9 cellular contexts compared by ENCODE assay signal in genomic region chr16:56600398-56600999, GRCh38. TPM values are rescaled to one million over a fixed set of nuclear protein-coding genes. Genes with fewer than 3 reads are reported as not detected.
DNase-seq lines count a peak whose midpoint lies in the region; ATAC-seq and FAIRE-seq lines count a peak whose summit lies in the region.
"Had no signal": no experiment of that assay in that cellular context is flagged by ENCODE, and none has a peak within 500 bp of the region (broad histone marks: within the 10 kb centered on the region; RNA-seq: fewer than 3 reads in every experiment).

No MANE protein-coding gene starts in this region.

- peak; percentile 72 for ATAC-seq in activated CD8-positive, alpha-beta T cell treated with anti-CD3 and anti-CD28 coated beads, Interleukin-2, amount 10 ng/mL, durations not matched to agents 7 days and 5 days
- peak; percentile 14 to 65 for ATAC-seq in left cardiac atrium
- ATAC-seq in HG03135 (IDR thresholded peaks at IDR 0.05; ENCODE audit: unreplicated experiment), result no peak
- ATAC-seq in GM18511 (IDR thresholded peaks at IDR 0.05; ENCODE audit: unreplicated experiment), result no peak

- no peaks in the 10 kb centered on the region for H3K9me3 ChIP-seq in small intestine (ENCODE audit: control insufficient read depth, low read depth)

- FAIRE-seq in small intestine (lab: Jason Lieb, UNC), result no peak

- H3K4me3 Mint-ChIP-seq in activated CD8-positive, alpha-beta T cell treated with anti-CD3 and anti-CD28 coated beads, Interleukin-2, amount 10 ng/mL, durations not matched to agents 7 days and 5 days, result no peak overlapping the region

- peak; percentile 25 for DNase-seq in stimulated activated CD4-positive, alpha-beta T cell treated with anti-CD3 and anti-CD28 coated beads, Interleukin-1b, Interleukin-23, amount 100 ng/mL, for 48 hours
- no peak for DNase-seq in stimulated activated CD4-positive, alpha-beta T cell treated with anti-CD3 and anti-CD28 coated beads, Interleukin-2, amount 100 ng/mL, for 48 hours
- DNase-seq in NCI-H1105 (lab: John Stamatoyannopoulos, UW), result peak; percentile 25
- peak; percentile 60 for DNase-seq in activated CD8-positive, alpha-beta T cell treated with anti-CD3 and anti-CD28 coated beads, Interleukin-2, amount 10 ng/mL, durations not matched to agents 7 days and 5 days
- DNase-seq in left cardiac atrium, result no peak
- peak; percentile 55 for DNase-seq in small intestine

- no peaks in the 10 kb centered on the region for H3K4me1 ChIP-seq in small intestine (ENCODE audit: control insufficient read depth in 2 of 2, insufficient read depth in 1 of 2, low read depth in 1 of 2, low read length in 1 of 2)

- CTCF ChIA-PET in activated CD8-positive, alpha-beta T cell treated with anti-CD3 and anti-CD28 coated beads, Interleukin-2, amount 10 ng/mL, durations not matched to agents 7 days and 5 days (lab: Charles Lee), result interaction anchor here (0.7 to 4.2 kb wide), 23 partner anchors 8 to 186 kb away, joined by 3 to 31 read pairs (median 4); partner anchors contain the start of gene MT1E

- H3K36me3 Mint-ChIP-seq in activated CD8-positive, alpha-beta T cell treated with anti-CD3 and anti-CD28 coated beads, Interleukin-2, amount 10 ng/mL, durations not matched to agents 7 days and 5 days (ENCODE audit: low read depth), result no peaks in the 10 kb centered on the region

- POLR2A ChIA-PET in activated CD8-positive, alpha-beta T cell treated with anti-CD3 and anti-CD28 coated beads, Interleukin-2, amount 10 ng/mL, durations not matched to agents 7 days and 5 days (lab: Charles Lee), result interaction anchor here (0.7 to 1.8 kb wide), 3 partner anchors 10 to 25 kb away, joined by 3 to 4 read pairs (median 3); partner anchors contain the start of gene MT1E

- no peaks in the 10 kb centered on the region for H3K27me3 ChIP-seq in small intestine (ENCODE audit: control insufficient read depth in 2 of 2, insufficient read depth in 2 of 2, low read length in 2 of 2)

- 23 to 35% (median 33%) methylated on average over 8 of the region's 8 CpGs for WGBS in small intestine, 3 donors

- H3K27me3 Mint-ChIP-seq in activated CD8-positive, alpha-beta T cell treated with anti-CD3 and anti-CD28 coated beads, Interleukin-2, amount 10 ng/mL, durations not matched to agents 7 days and 5 days (ENCODE audit: low read depth), result peaks cover 16% of the 10 kb centered on the region

- H3K4me3 ChIP-seq in small intestine (ENCODE audit: low read depth in 1 of 2, low read length in 2 of 2), result no peak overlapping the region

- no peak overlapping the region for H3K27ac ChIP-seq in small intestine (ENCODE audit: low read depth in 1 of 2, low read length in 1 of 2)

- H3K27ac Mint-ChIP-seq in activated CD8-positive, alpha-beta T cell treated with anti-CD3 and anti-CD28 coated beads, Interleukin-2, amount 10 ng/mL, durations not matched to agents 7 days and 5 days, result no peak overlapping the region

- no peaks in the 10 kb centered on the region for H3K9me3 Mint-ChIP-seq in activated CD8-positive, alpha-beta T cell treated with anti-CD3 and anti-CD28 coated beads, Interleukin-2, amount 10 ng/mL, durations not matched to agents 7 days and 5 days (ENCODE audit: insufficient read depth)

- peaks cover 7% of the 10 kb centered on the region for H3K4me1 Mint-ChIP-seq in activated CD8-positive, alpha-beta T cell treated with anti-CD3 and anti-CD28 coated beads, Interleukin-2, amount 10 ng/mL, durations not matched to agents 7 days and 5 days (ENCODE audit: low read depth)

- intact Hi-C loops in left cardiac atrium (cut with DNase I), result loop anchor here (5.0 kb wide), 3 partner anchors 82 to 102 kb away; partner anchors contain the start of gene MT1X (in 1 of the 2)

- no peaks in the 10 kb centered on the region for H3K36me3 ChIP-seq in small intestine (ENCODE audit: control insufficient read depth in 2 of 2, insufficient read depth in 2 of 2, low read length in 2 of 2)

RNA-seq across cellular contexts. Expression of gene MT2A, which starts 7.9 kb away (rescaled TPM):
- total RNA-seq in activated CD8-positive, alpha-beta T cell treated with anti-CD3 and anti-CD28 coated beads, Interleukin-2, amount 10 ng/mL, durations not matched to agents 7 days and 5 days, result 100 to 1,000 TPM; 186 to 210 TPM
- 100 to 1,000 TPM; 147 to 411 TPM for total RNA-seq in left cardiac atrium
- polyA plus RNA-seq in small intestine, result 100 to 1,000 TPM; 133 to 464 (median 153) TPM

RNA-seq across cellular contexts. Expression of gene MT3, which starts 11.2 kb away (rescaled TPM):
- total RNA-seq in activated CD8-positive, alpha-beta T cell treated with anti-CD3 and anti-CD28 coated beads, Interleukin-2, amount 10 ng/mL, durations not matched to agents 7 days and 5 days, result 1 to 10 TPM; 6.2 to 7.5 TPM
- total RNA-seq in left cardiac atrium, result 10 to 100 TPM in 1 of 2 donors, 1 to 10 TPM in 1; 8.2 to 11.5 TPM
- 1 to 10 TPM in 1 of 3 donors, not detected in 2; 5.4 TPM for polyA plus RNA-seq in small intestine
- total RNA-seq: dermis microvascular lymphatic vessel endothelial cell had no signal

RNA-seq across cellular contexts. Expression of gene MT1E, which starts 25.1 kb away (rescaled TPM):
- 10 to 100 TPM; 65.0 to 74.8 TPM for total RNA-seq in activated CD8-positive, alpha-beta T cell treated with anti-CD3 and anti-CD28 coated beads, Interleukin-2, amount 10 ng/mL, durations not matched to agents 7 days and 5 days
- total RNA-seq in left cardiac atrium, result 100 to 1,000 TPM in 1 of 2 donors, 10 to 100 TPM in 1; 84.7 to 114 TPM
- 100 to 1,000 TPM in 1 of 3 donors, 10 to 100 TPM in 2; 75.0 to 151 (median 86.2) TPM for polyA plus RNA-seq in small intestine

RNA-seq across cellular contexts. Expression of gene MT1M, which starts 32.0 kb away (rescaled TPM):
- not detected for total RNA-seq in activated CD8-positive, alpha-beta T cell treated with anti-CD3 and anti-CD28 coated beads, Interleukin-2, amount 10 ng/mL, durations not matched to agents 7 days and 5 days
- total RNA-seq in left cardiac atrium, result 10 to 100 TPM; 15.2 to 50.8 TPM
- 100 to 1,000 TPM in 1 of 3 donors, 10 to 100 TPM in 1, 1 to 10 TPM in 1; 3.5 to 106 (median 11.0) TPM for polyA plus RNA-seq in small intestine

RNA-seq across cellular contexts. Expression of gene MT4, which starts 35.6 kb away (rescaled TPM):
- total RNA-seq in activated CD8-positive, alpha-beta T cell treated with anti-CD3 and anti-CD28 coated beads, Interleukin-2, amount 10 ng/mL, durations not matched to agents 7 days and 5 days, result not detected
- not detected for total RNA-seq in left cardiac atrium
- not detected for polyA plus RNA-seq in small intestine
- total RNA-seq: dermis microvascular lymphatic vessel endothelial cell had no signal

Comparison
In these comparisons a context has a peak if more than half of its experiments do, and no peak if none do; other contexts are left out.
1. DNase-seq: peak in stimulated activated CD4-positive, alpha-beta T cell treated with anti-CD3 and anti-CD28 coated beads, Interleukin-1b, Interleukin-23, amount 100 ng/mL, for 48 hours (single experiment), NCI-H1105 (single experiment), activated CD8-positive, alpha-beta T cell treated with anti-CD3 and anti-CD28 coated beads, Interleukin-2, amount 10 ng/mL, durations not matched to agents 7 days and 5 days (single experiment) and small intestine (single experiment); none in stimulated activated CD4-positive, alpha-beta T cell treated with anti-CD3 and anti-CD28 coated beads, Interleukin-2, amount 100 ng/mL, for 48 hours (0 of 2) and left cardiac atrium (single experiment).
2. ATAC-seq: peak in activated CD8-positive, alpha-beta T cell treated with anti-CD3 and anti-CD28 coated beads, Interleukin-2, amount 10 ng/mL, durations not matched to agents 7 days and 5 days (single experiment) and left cardiac atrium (2 of 2); none in HG03135 (single experiment) and GM18511 (single experiment).